ENCODE assay signal across 1 cellular context in genomic region chr22:17120281-17120680, GRCh38.
TF ChIP-seq lines count a peak whose summit lies in the region.

No MANE protein-coding gene starts in this region.

TF ChIP-seq in K562, 482 proteins besides CTCF, POLR2A, EP300 and RAD21 (continued from another document):
- peak in 1 of 2 experiments; percentile 18 for TF ChIP-seq E2F6 (IDR thresholded peaks at IDR 0.05; ENCODE audit: borderline replicate concordance in 1 of 2, extremely low read depth in 1 of 2, insufficient read depth in 1 of 2, insufficient read length in 1 of 2, low read depth in 1 of 2, low read length in 1 of 2, poor library complexity in 1 of 2, severe bottlenecking in 1 of 2)
- no peak for TF ChIP-seq BHLHE40 (IDR thresholded peaks at IDR 0.05; ENCODE audit: low read length)
- 0 out of 2 replicates have a peak, but pooled peaks have one; percentile 31 for TF ChIP-seq TFAP4 (CRISPR knock-in tag; IDR thresholded peaks at IDR 0.05; ENCODE audit: borderline replicate concordance)
- TF ChIP-seq ZBTB1 (CRISPR knock-in tag; IDR thresholded peaks at IDR 0.05; ENCODE audit: borderline replicate concordance, low read depth) = peak; percentile 93
- TF ChIP-seq MAZ (CRISPR knock-in tag; conservative IDR thresholded peaks at IDR 0.05 in 1 of 2, IDR thresholded peaks at IDR 0.05 in 1 of 2) = peak in 1 of 2 experiments; percentile 25; a peak in 1 of 4 replicates
- peak; percentile 94 for TF ChIP-seq EHMT2 (IDR thresholded peaks at IDR 0.05)
- TF ChIP-seq ZEB2 (IDR thresholded peaks at IDR 0.05) = no peak
